Comparison of ENCODE assay signal across 24 cellular contexts in genomic region chr4:100356172-100356571, GRCh38.
DNase-seq lines count a peak whose midpoint lies in the region; ATAC-seq, FAIRE-seq and TF ChIP-seq lines count a peak whose summit lies in the region.
"Had no signal": no experiment of that assay in that cellular context is flagged by ENCODE, and none has a peak within 500 bp of the region (broad histone marks: within the 10 kb centered on the region; RNA-seq: fewer than 3 reads in every experiment).

No MANE protein-coding gene starts in this region.

- no peak for TF ChIP-seq CTCF in choroid plexus epithelial cell (conservative IDR thresholded peaks at IDR 0.05; ENCODE audit: low read depth, low read length)
- no peak for TF ChIP-seq CTCF in keratinocyte (optimal IDR thresholded peaks at IDR 0.05 in 1 of 3, IDR thresholded peaks at IDR 0.05 in 1 of 3, conservative IDR thresholded peaks at IDR 0.05 in 1 of 3; ENCODE audit: extremely low read depth in 1 of 3, insufficient read depth in 2 of 3, low read length in 3 of 3)
- TF ChIP-seq CTCF in endodermal cell (conservative IDR thresholded peaks at IDR 0.05) = no peak

- no peaks in the 10 kb centered on the region for H4K20me1 ChIP-seq in keratinocyte (ENCODE audit: control insufficient read depth, extremely low read depth, insufficient read depth, low read length)
- H4K20me1 ChIP-seq: BLaER1 treated with 17β-estradiol and CSF1 and Interleukin-3, amounts not matched to agents 10 nM and 100 nM had no signal

- H3K9me1 ChIP-seq in keratinocyte (ENCODE audit: control insufficient read depth, extremely low read depth, insufficient read depth, low read length) = no peaks in the 10 kb centered on the region

- H3K4me3 ChIP-seq in choroid plexus epithelial cell (ENCODE audit: low read depth, low read length) (no peak overlapping the region), keratinocyte (ENCODE audit: control insufficient read depth in 2 of 3, extremely low read depth in 1 of 3, insufficient read depth in 2 of 3, low read depth in 1 of 3, low read length in 3 of 3) (no peak overlapping the region), endodermal cell (ENCODE audit: low read length) (no peak overlapping the region)
- H3K4me3 ChIP-seq: BLaER1 treated with 17β-estradiol and CSF1 and Interleukin-3, amounts not matched to agents 10 nM and 100 nM; K562; MG63; PC-9; SJCRH30 had no signal

- H3K79me2 ChIP-seq in keratinocyte (ENCODE audit: control insufficient read depth, insufficient read depth, low read length) = no peaks in the 10 kb centered on the region

- no peak for ATAC-seq in HG02763 (IDR thresholded peaks at IDR 0.05; ENCODE audit: unreplicated experiment)
- no peak for ATAC-seq in naive thymus-derived CD8-positive, alpha-beta T cell
- ATAC-seq: CD8-positive, alpha-beta T cell; HCT116; K562 had no signal

- no peak overlapping the region for H2AFZ ChIP-seq in keratinocyte (ENCODE audit: control insufficient read depth, low read length)
- H2AFZ ChIP-seq: PC-9 had no signal

- dilution Hi-C loops in keratinocyte (cut with MboI; ENCODE audit: extremely low pct_ligation_motif_present, low sequenced_read_pairs) = no loop called here

- H3K27me3 Mint-ChIP-seq in naive thymus-derived CD8-positive, alpha-beta T cell = peaks cover 0 to 26% (median 3%) of the 10 kb centered on the region in 5 donors
- no peaks in the 10 kb centered on the region for H3K27me3 Mint-ChIP-seq in endodermal cell (ENCODE audit: insufficient read depth)

- FAIRE-seq in keratinocyte (lab: Jason Lieb, UNC) = no peak
- FAIRE-seq: GM12892, GM18507, K562 had no signal

- no peak overlapping the region for H3K27ac Mint-ChIP-seq in naive thymus-derived CD8-positive, alpha-beta T cell
- no peak overlapping the region for H3K27ac Mint-ChIP-seq in endodermal cell
- H3K27ac Mint-ChIP-seq: CD8-positive, alpha-beta T cell had no signal

- H3K9me3 ChIP-seq in keratinocyte (ENCODE audit: control insufficient read depth, low read depth, low read length) (no peaks in the 10 kb centered on the region), endodermal cell (ENCODE audit: control insufficient read depth, low read length) (peaks cover 32% of the 10 kb centered on the region)
- H3K9me3 ChIP-seq: MG63 had no signal

- DNase-seq in HT1080 (ENCODE audit: low read depth) = peak; percentile 39
- peak; percentile 35 for DNase-seq in M059J (ENCODE audit: low read depth)
- DNase-seq in choroid plexus epithelial cell (ENCODE audit: low read depth) = peak; percentile 94
- peak; percentile 9 for DNase-seq in keratinocyte (ENCODE audit: low read depth, low spot score)
- no peak for DNase-seq in Kasumi-1 (lab: John Stamatoyannopoulos, UW)
- DNase-seq in naive thymus-derived CD8-positive, alpha-beta T cell = no peak
- no peak for DNase-seq in endodermal cell
- DNase-seq: Calu3; CD8-positive, alpha-beta T cell; GOT3; MG63; NCI-H1048; NCI-H1436; NCI-H2029; NCI-H2227 treated with DMSO at 0.1 percent for 48 hours; NCI-H524 had no signal

- H3K4me3 Mint-ChIP-seq in naive thymus-derived CD8-positive, alpha-beta T cell = no peak overlapping the region
- no peak overlapping the region for H3K4me3 Mint-ChIP-seq in endodermal cell
- H3K4me3 Mint-ChIP-seq: CD8-positive, alpha-beta T cell had no signal

- H3K4me2 ChIP-seq in keratinocyte (ENCODE audit: control insufficient read depth, extremely low read depth, insufficient read depth, low read depth, low read length) = no peak overlapping the region
- H3K4me2 ChIP-seq: BLaER1 treated with 17β-estradiol and CSF1 and Interleukin-3, amounts not matched to agents 10 nM and 100 nM; PC-9 had no signal

- H3K9ac ChIP-seq in keratinocyte (ENCODE audit: control insufficient read depth, extremely low read depth, insufficient read depth, low read length) (no peak overlapping the region), endodermal cell (ENCODE audit: extremely low read depth, low read length, poor library complexity, severe bottlenecking) (no peak overlapping the region)
- H3K9ac ChIP-seq: BLaER1 treated with 17β-estradiol and CSF1 and Interleukin-3, amounts not matched to agents 10 nM and 100 nM had no signal

- H3K4me1 ChIP-seq in keratinocyte (ENCODE audit: control insufficient read depth, extremely low read depth, insufficient read depth, low read length) = no peaks in the 10 kb centered on the region
- no peaks in the 10 kb centered on the region for H3K4me1 ChIP-seq in endodermal cell (ENCODE audit: control insufficient read depth, insufficient read depth, low read length)
- H3K4me1 ChIP-seq: BLaER1 treated with 17β-estradiol and CSF1 and Interleukin-3, amounts not matched to agents 10 nM and 100 nM; SJCRH30 had no signal

- H3K9me3 Mint-ChIP-seq in naive thymus-derived CD8-positive, alpha-beta T cell = peaks cover 0 to 35% (median 21%) of the 10 kb centered on the region in 9 donors
- peaks cover 30% of the 10 kb centered on the region for H3K9me3 Mint-ChIP-seq in endodermal cell

- H3K27ac ChIP-seq in keratinocyte (ENCODE audit: control insufficient read depth, insufficient read depth, low read length) (no peak overlapping the region), endodermal cell (ENCODE audit: low read depth, low read length) (no peak overlapping the region)
- H3K27ac ChIP-seq: BLaER1 treated with 17β-estradiol and CSF1 and Interleukin-3, amounts not matched to agents 10 nM and 100 nM; PC-9; SJCRH30 had no signal

- WGBS in endodermal cell (ENCODE audit: insufficient coverage in 1 of 2, insufficient read length in 1 of 2), 2 experiments = 71 to 93% methylated on average over 1 of the region's 1 CpG

- H3K27me3 ChIP-seq in keratinocyte (ENCODE audit: control insufficient read depth, extremely low read depth, insufficient read depth, low read length) = no peaks in the 10 kb centered on the region
- H3K27me3 ChIP-seq in endodermal cell (ENCODE audit: control insufficient read depth, insufficient read depth, low read length, poor library complexity, severe bottlenecking) = no peaks in the 10 kb centered on the region
- H3K27me3 ChIP-seq: BLaER1 treated with 17β-estradiol and CSF1 and Interleukin-3, amounts not matched to agents 10 nM and 100 nM; MG63; SJCRH30 had no signal

- peaks cover 0 to 11% (median 0%) of the 10 kb centered on the region in 3 donors for H3K36me3 Mint-ChIP-seq in naive thymus-derived CD8-positive, alpha-beta T cell
- no peaks in the 10 kb centered on the region for H3K36me3 Mint-ChIP-seq in endodermal cell (ENCODE audit: low read depth)
- H3K36me3 Mint-ChIP-seq: CD8-positive, alpha-beta T cell had no signal

- POLR2A ChIA-PET in naive thymus-derived CD8-positive, alpha-beta T cell (lab: Charles Lee) = no interaction called here

- no peaks in the 10 kb centered on the region for H3K4me1 Mint-ChIP-seq in naive thymus-derived CD8-positive, alpha-beta T cell
- H3K4me1 Mint-ChIP-seq in endodermal cell = no peaks in the 10 kb centered on the region

- H3K36me3 ChIP-seq in keratinocyte (ENCODE audit: control insufficient read depth in 2 of 2, extremely low read depth in 1 of 2, insufficient read depth in 2 of 2, low read length in 2 of 2) (no peaks in the 10 kb centered on the region), endodermal cell (ENCODE audit: control insufficient read depth, insufficient read depth, low read length) (no peaks in the 10 kb centered on the region)
- H3K36me3 ChIP-seq: BLaER1 treated with 17β-estradiol and CSF1 and Interleukin-3, amounts not matched to agents 10 nM and 100 nM; MG63; SJCRH30 had no signal

Comparison
In these comparisons a context has a peak if more than half of its experiments do, and no peak if none do; other contexts are left out.
1. DNase-seq: peak in HT1080 (single experiment), M059J (single experiment), choroid plexus epithelial cell (single experiment) and keratinocyte (single experiment); none in Kasumi-1 (0 of 2), naive thymus-derived CD8-positive, alpha-beta T cell (0 of 10) and endodermal cell (single experiment).